13 cellular contexts compared by ENCODE assay signal in the genomic region with DNA sequence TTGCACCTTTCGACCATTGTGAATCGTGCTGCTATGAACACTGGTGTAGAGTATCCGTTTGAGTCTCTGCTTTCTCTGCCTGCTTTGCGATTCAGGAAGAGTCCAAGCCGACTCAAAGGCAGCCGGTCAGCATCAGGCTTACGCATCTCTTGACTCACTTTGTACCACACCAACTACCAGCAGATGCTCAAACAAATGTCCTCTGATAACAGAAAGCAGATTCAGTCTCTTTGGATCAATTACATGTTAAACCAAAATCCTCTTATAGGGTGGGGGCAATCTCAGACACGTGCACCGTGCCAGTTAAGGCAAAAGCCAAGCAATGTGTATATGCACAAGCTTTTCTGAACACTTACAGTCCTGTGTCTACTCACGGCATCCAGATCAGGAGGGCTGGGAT.
DNase-seq lines count a peak whose midpoint lies in the region; ATAC-seq and TF ChIP-seq lines count a peak whose summit lies in the region.
"Had no signal": no experiment of that assay in that cellular context is flagged by ENCODE, and none has a peak within 500 bp of the region (broad histone marks: within the 10 kb centered on the region; RNA-seq: fewer than 3 reads in every experiment).

No MANE protein-coding gene starts in this region.

- H3K27me3 Mint-ChIP-seq in activated CD4-positive, alpha-beta T cell treated with anti-CD3 and anti-CD28 coated beads, Interleukin-2, amount 10 ng/mL, durations not matched to agents 7 days and 5 days: no peaks in the 10 kb centered on the region
- no peaks in the 10 kb centered on the region for H3K27me3 Mint-ChIP-seq in activated CD4-positive, alpha-beta T cell treated with anti-CD3 and anti-CD28 coated beads, Interleukin-2, amount 10 ng/mL, durations not matched to agents 24 days and 14 days
- no peaks in the 10 kb centered on the region for H3K27me3 Mint-ChIP-seq in natural killer cell treated with Interleukin-12 subunit alpha and Interleukin-12 subunit beta and Interleukin-15 and Interleukin-18, amount 100 ng/mL, for 72 hours

- H3K79me2 ChIP-seq in Loucy (ENCODE audit: insufficient read depth, low read length) (no peaks in the 10 kb centered on the region), mammary epithelial cell (ENCODE audit: insufficient read depth, low read length) (no peaks in the 10 kb centered on the region)

- H3K27ac Mint-ChIP-seq in activated CD4-positive, alpha-beta T cell treated with anti-CD3 and anti-CD28 coated beads, Interleukin-2, amount 10 ng/mL, durations not matched to agents 7 days and 5 days: peak overlapping the region; percentile 7
- H3K27ac Mint-ChIP-seq in activated CD4-positive, alpha-beta T cell treated with anti-CD3 and anti-CD28 coated beads, Interleukin-2, amount 10 ng/mL, durations not matched to agents 24 days and 14 days: no peak overlapping the region
- H3K27ac Mint-ChIP-seq in natural killer cell treated with Interleukin-12 subunit alpha and Interleukin-12 subunit beta and Interleukin-15 and Interleukin-18, amount 100 ng/mL, for 72 hours: peak overlapping the region in 1 of 2 donors; percentile 34

- H3K4me1 ChIP-seq in Loucy (ENCODE audit: insufficient read depth, low read length, poor library complexity, severe bottlenecking) (peaks cover 39% of the 10 kb centered on the region), mammary epithelial cell (ENCODE audit: insufficient read depth, low read length) (no peaks in the 10 kb centered on the region)

- no peaks in the 10 kb centered on the region for H4K20me1 ChIP-seq in Loucy (ENCODE audit: insufficient read depth, low read length, poor library complexity, severe bottlenecking)
- no peaks in the 10 kb centered on the region for H4K20me1 ChIP-seq in mammary epithelial cell (ENCODE audit: insufficient read depth, low read length)

- H3K9ac ChIP-seq in Loucy (ENCODE audit: low read depth, low read length, poor library complexity, severe bottlenecking): peak overlapping the region; percentile 60
- no peak overlapping the region for H3K9ac ChIP-seq in mammary epithelial cell (ENCODE audit: insufficient read depth, low read length)

- peak; percentile 20 for ATAC-seq in HG02588 (IDR thresholded peaks at IDR 0.05; ENCODE audit: unreplicated experiment)
- ATAC-seq in natural killer cell treated with Interleukin-12 subunit alpha and Interleukin-12 subunit beta and Interleukin-15 and Interleukin-18, amount 100 ng/mL, for 72 hours: peak in 1 of 2 donors; percentile 6
- ATAC-seq: K562 had no signal

- no TSS peak for BruUV-seq in mammary epithelial cell (replicated peaks; lab: Mats Ljungman, UMichigan)

- H3F3A ChIP-seq in Loucy (ENCODE audit: low read depth): peaks cover 8% of the 10 kb centered on the region; the same call in 1 of the 2 replicates

- in situ Hi-C loops in mammary epithelial cell (cut with MboI; ENCODE audit: low sequenced_read_pairs in 2 of 2): loop anchor here in 1 of 2 donors (10.0 kb wide), 1 partner anchor 95 kb away; no protein-coding TSS in a partner anchor

- 81% methylated on average over 10 of the region's 10 CpGs for WGBS in mammary epithelial cell (ENCODE audit: low coverage, missing lambda C conversion rate)

- TF ChIP-seq CTCF in Loucy (conservative IDR thresholded peaks at IDR 0.05; ENCODE audit: low read length) (no peak), mammary epithelial cell (conservative IDR thresholded peaks at IDR 0.05 in 1 of 2, IDR thresholded peaks at IDR 0.05 in 1 of 2; ENCODE audit: extremely low read depth in 1 of 2, insufficient read depth in 1 of 2, low read depth in 1 of 2, low read length in 2 of 2) (no peak)

- DNase-seq in activated CD4-positive, alpha-beta T cell treated with anti-CD3 and anti-CD28 coated beads, Interleukin-2, amount 10 ng/mL, durations not matched to agents 7 days and 5 days: no peak
- no peak for DNase-seq in activated CD4-positive, alpha-beta T cell treated with anti-CD3 and anti-CD28 coated beads, Interleukin-2, amount 10 ng/mL, durations not matched to agents 24 days and 14 days
- DNase-seq in natural killer cell treated with Interleukin-12 subunit alpha and Interleukin-12 subunit beta and Interleukin-15 and Interleukin-18, amount 100 ng/mL, for 72 hours (ENCODE audit: low spot score): no peak
- DNase-seq in mammary epithelial cell (no peak), midbrain (lab: John Stamatoyannopoulos, UW) (no peak), DMS 273 treated with DMSO at 0.1 percent for 48 hours (lab: John Stamatoyannopoulos, UW) (no peak)
- DNase-seq: DMS79 treated with DMSO at 0.1 percent for 48 hours; foreskin melanocyte; NCI-H1930; stimulated activated naive CD4-positive, alpha-beta T cell had no signal

- no peak overlapping the region for H3K27ac ChIP-seq in mammary epithelial cell (ENCODE audit: insufficient read depth, low read depth, low read length)

- H3K4me2 ChIP-seq in Loucy (ENCODE audit: low read depth, low read length, poor library complexity, severe bottlenecking) (peak overlapping the region; percentile 67), mammary epithelial cell (ENCODE audit: insufficient read depth, low read depth, low read length) (no peak overlapping the region)

- dilution Hi-C loops in mammary epithelial cell (cut with HindIII; ENCODE audit: low sequenced_read_pairs): no loop called here

- CTCF ChIA-PET in activated CD4-positive, alpha-beta T cell treated with anti-CD3 and anti-CD28 coated beads, Interleukin-2, amount 10 ng/mL, durations not matched to agents 7 days and 5 days (lab: Charles Lee): no interaction called here
- CTCF ChIA-PET in mammary epithelial cell (lab: Charles Lee; ENCODE audit: low non-redundant PET): no interaction called here

- H3K36me3 Mint-ChIP-seq in activated CD4-positive, alpha-beta T cell treated with anti-CD3 and anti-CD28 coated beads, Interleukin-2, amount 10 ng/mL, durations not matched to agents 7 days and 5 days (ENCODE audit: low read depth): no peaks in the 10 kb centered on the region
- H3K36me3 Mint-ChIP-seq in activated CD4-positive, alpha-beta T cell treated with anti-CD3 and anti-CD28 coated beads, Interleukin-2, amount 10 ng/mL, durations not matched to agents 24 days and 14 days (ENCODE audit: low read depth): no peaks in the 10 kb centered on the region
- H3K36me3 Mint-ChIP-seq in natural killer cell treated with Interleukin-12 subunit alpha and Interleukin-12 subunit beta and Interleukin-15 and Interleukin-18, amount 100 ng/mL, for 72 hours: no peaks in the 10 kb centered on the region

- H3K36me3 ChIP-seq in Loucy (ENCODE audit: insufficient read depth, low read length): no peaks in the 10 kb centered on the region
- no peaks in the 10 kb centered on the region for H3K36me3 ChIP-seq in mammary epithelial cell (ENCODE audit: insufficient read depth, low read length)

- H3K4me1 Mint-ChIP-seq in activated CD4-positive, alpha-beta T cell treated with anti-CD3 and anti-CD28 coated beads, Interleukin-2, amount 10 ng/mL, durations not matched to agents 7 days and 5 days: peaks cover 15% of the 10 kb centered on the region
- H3K4me1 Mint-ChIP-seq in activated CD4-positive, alpha-beta T cell treated with anti-CD3 and anti-CD28 coated beads, Interleukin-2, amount 10 ng/mL, durations not matched to agents 24 days and 14 days: peaks cover 11% of the 10 kb centered on the region
- peaks cover 6 to 15% of the 10 kb centered on the region in 2 donors for H3K4me1 Mint-ChIP-seq in natural killer cell treated with Interleukin-12 subunit alpha and Interleukin-12 subunit beta and Interleukin-15 and Interleukin-18, amount 100 ng/mL, for 72 hours (ENCODE audit: low read depth in 2 of 2)

- H3K4me3 ChIP-seq in Loucy (ENCODE audit: low read length, poor library complexity, severe bottlenecking) (peak overlapping the region; percentile 46), mammary epithelial cell (replicated peaks in 1 of 3; ENCODE audit: insufficient read depth in 1 of 3, low read depth in 2 of 3, low read length in 3 of 3) (no peak overlapping the region)
- H3K4me3 ChIP-seq: K562 had no signal

- no peak overlapping the region for H3K4me3 Mint-ChIP-seq in activated CD4-positive, alpha-beta T cell treated with anti-CD3 and anti-CD28 coated beads, Interleukin-2, amount 10 ng/mL, durations not matched to agents 7 days and 5 days
- H3K4me3 Mint-ChIP-seq in activated CD4-positive, alpha-beta T cell treated with anti-CD3 and anti-CD28 coated beads, Interleukin-2, amount 10 ng/mL, durations not matched to agents 24 days and 14 days: no peak overlapping the region
- H3K4me3 Mint-ChIP-seq in natural killer cell treated with Interleukin-12 subunit alpha and Interleukin-12 subunit beta and Interleukin-15 and Interleukin-18, amount 100 ng/mL, for 72 hours: peak overlapping the region; percentile 10

- H3K9me3 Mint-ChIP-seq in activated CD4-positive, alpha-beta T cell treated with anti-CD3 and anti-CD28 coated beads, Interleukin-2, amount 10 ng/mL, durations not matched to agents 7 days and 5 days: no peaks in the 10 kb centered on the region
- H3K9me3 Mint-ChIP-seq in activated CD4-positive, alpha-beta T cell treated with anti-CD3 and anti-CD28 coated beads, Interleukin-2, amount 10 ng/mL, durations not matched to agents 24 days and 14 days: no peaks in the 10 kb centered on the region
- peaks cover 3% of the 10 kb centered on the region for H3K9me3 Mint-ChIP-seq in natural killer cell treated with Interleukin-12 subunit alpha and Interleukin-12 subunit beta and Interleukin-15 and Interleukin-18, amount 100 ng/mL, for 72 hours

- H3K9me3 ChIP-seq in Loucy (ENCODE audit: insufficient read depth, low read depth, low read length) (no peaks in the 10 kb centered on the region), mammary epithelial cell (replicated peaks; ENCODE audit: insufficient read depth, low read length) (no peaks in the 10 kb centered on the region)

- no peaks in the 10 kb centered on the region for H3K27me3 ChIP-seq in Loucy (ENCODE audit: insufficient read depth, low read length, poor library complexity, severe bottlenecking)
- H3K27me3 ChIP-seq in mammary epithelial cell (ENCODE audit: insufficient read depth, low read length): no peaks in the 10 kb centered on the region

- peak overlapping the region; percentile 58 for H2AFZ ChIP-seq in Loucy (ENCODE audit: low read length)
- H2AFZ ChIP-seq in mammary epithelial cell (ENCODE audit: low read depth, low read length): no peak overlapping the region

- POLR2A ChIA-PET in activated CD4-positive, alpha-beta T cell treated with anti-CD3 and anti-CD28 coated beads, Interleukin-2, amount 10 ng/mL, durations not matched to agents 7 days and 5 days (lab: Charles Lee): no interaction called here

- no peaks in the 10 kb centered on the region for H3K9me2 ChIP-seq in Loucy (replicated peaks; ENCODE audit: low read depth, low read length)

- intact Hi-C loops in activated CD4-positive, alpha-beta T cell treated with anti-CD3 and anti-CD28 coated beads, Interleukin-2, amount 10 ng/mL, durations not matched to agents 24 days and 14 days (cut with micrococcal nuclease): no loop called here
- intact Hi-C loops in mammary epithelial cell (cut with micrococcal nuclease): loop anchor here (2.0 to 10.0 kb wide), 3 partner anchors 117 to 361 kb away; a partner anchor contains a TSS
